In genomic region chr9:134459573-134459972, GRCh38 we compare ENCODE assay signal across 22 cellular contexts.
DNase-seq lines count a peak whose midpoint lies in the region; ATAC-seq, FAIRE-seq and TF ChIP-seq lines count a peak whose summit lies in the region.
"Had no signal": no experiment of that assay in that cellular context is flagged by ENCODE, and none has a peak within 500 bp of the region (broad histone marks: within the 10 kb centered on the region; RNA-seq: fewer than 3 reads in every experiment).

No MANE protein-coding gene starts in this region.

- H3K36me3 ChIP-seq in right atrium auricular region (no peaks in the 10 kb centered on the region), H1 (ENCODE audit: control insufficient read depth in 2 of 4, insufficient read depth in 4 of 4, low read length in 3 of 4) (no peaks in the 10 kb centered on the region), trophoblast cell (ENCODE audit: control insufficient read depth in 1 of 2, insufficient read depth in 2 of 2, low read length in 2 of 2) (no peaks in the 10 kb centered on the region)

- H2BK12ac ChIP-seq in H1 (ENCODE audit: low read depth, low read length) (no peak overlapping the region), trophoblast cell (ENCODE audit: low read length) (peak overlapping the region; percentile 91)

- ATAC-seq in right cardiac atrium (no peak), GM19035 (IDR thresholded peaks at IDR 0.05; ENCODE audit: unreplicated experiment) (no peak), HG03521 (IDR thresholded peaks at IDR 0.05; ENCODE audit: unreplicated experiment) (no peak)
- ATAC-seq: GM12878, GM23338, HCT116 had no signal

- no peaks in the 10 kb centered on the region for H3K23me2 ChIP-seq in H1 (ENCODE audit: low read depth, low read length)

- H3K14ac ChIP-seq in H1 (ENCODE audit: insufficient read length): no peak overlapping the region
- H3K14ac ChIP-seq in trophoblast cell (ENCODE audit: low read length): no peak overlapping the region

- H3K79me1 ChIP-seq in H1 (ENCODE audit: low read depth, low read length) (no peaks in the 10 kb centered on the region), trophoblast cell (ENCODE audit: low read length) (peaks cover 44% of the 10 kb centered on the region)

- no peak for TF ChIP-seq EP300 in H1 (IDR thresholded peaks at IDR 0.05; ENCODE audit: borderline replicate concordance in 1 of 2, low read depth in 2 of 2, low read length in 2 of 2)

- DNase-seq in right cardiac atrium (peak in 2 of 3 donors; percentile 48 to 56), right atrium auricular region (ENCODE audit: low spot score) (no peak), H1 (ENCODE audit: low read depth in 1 of 2, low spot score in 2 of 2) (no peak), trophoblast cell (no peak), A172 (ENCODE audit: low spot score) (no peak)
- DNase-seq: CD4-positive, CD25-positive, alpha-beta regulatory T cell; CD8-positive, alpha-beta memory T cell; COR-L47; DMS 273 treated with DMSO at 0.1 percent for 48 hours; DMS53; DND-41; EL; H7; HFFc6; KG1 had no signal

- no peak for FAIRE-seq in H1 (lab: Jason Lieb, UNC)
- FAIRE-seq: GM12878, HTR-8/SVneo had no signal

- H4K91ac ChIP-seq in H1 (replicated peaks; ENCODE audit: insufficient read length, low read length): no peak overlapping the region
- H4K91ac ChIP-seq in trophoblast cell (ENCODE audit: low read depth, low read length): peak overlapping the region; percentile 100

- no peak overlapping the region for H3K4ac ChIP-seq in H1 (replicated peaks; ENCODE audit: insufficient read length, low read depth, low read length)
- H3K4ac ChIP-seq in trophoblast cell (ENCODE audit: low read depth, low read length): no peak overlapping the region

- no peak for TF ChIP-seq POLR2A in H1 (IDR thresholded peaks at IDR 0.05; ENCODE audit: control extremely low read depth in 1 of 2, low read depth in 2 of 2, low read length in 2 of 2)

- H3K27ac ChIP-seq in right cardiac atrium (ENCODE audit: low read length): no peak overlapping the region
- H3K27ac ChIP-seq in right atrium auricular region: no peak overlapping the region
- no peak overlapping the region for H3K27ac ChIP-seq in H1 (ENCODE audit: low read depth, low read length)
- H3K27ac ChIP-seq in trophoblast cell (ENCODE audit: low read depth, low read length): no peak overlapping the region
- H3K27ac ChIP-seq: 22Rv1 had no signal

- H4K8ac ChIP-seq in H1 (ENCODE audit: extremely low read depth, insufficient read depth, low read length) (peak overlapping the region; percentile 12; the same call in 1 of the 2 replicates), trophoblast cell (ENCODE audit: low read depth, low read length) (no peak overlapping the region)

- H3K18ac ChIP-seq in H1 (ENCODE audit: extremely low read depth, low read length): no peak overlapping the region
- H3K18ac ChIP-seq in trophoblast cell (ENCODE audit: low read length): no peak overlapping the region

- H3K4me1 ChIP-seq in right cardiac atrium (ENCODE audit: control insufficient read depth, insufficient read depth, low read length) (peaks cover 6% of the 10 kb centered on the region), right atrium auricular region (peaks cover 0 to 41% of the 10 kb centered on the region in 2 donors), H1 (replicated peaks in 1 of 4; ENCODE audit: control insufficient read depth in 3 of 4, insufficient read depth in 4 of 4, low read length in 3 of 4) (no peaks in the 10 kb centered on the region), trophoblast cell (ENCODE audit: control insufficient read depth in 1 of 2, insufficient read depth in 2 of 2, low read length in 2 of 2) (peaks cover 41 to 44% of the 10 kb centered on the region in 2 experiments)

- H2BK15ac ChIP-seq in H1 (ENCODE audit: low read length): no peak overlapping the region

- no peak overlapping the region for H2BK5ac ChIP-seq in H1 (ENCODE audit: low read depth, low read length)
- H2BK5ac ChIP-seq in trophoblast cell (ENCODE audit: low read depth, low read length, poor library complexity): no peak overlapping the region

- H3K9me3 ChIP-seq in right cardiac atrium (ENCODE audit: control insufficient read depth, low read length) (no peaks in the 10 kb centered on the region), right atrium auricular region (no peaks in the 10 kb centered on the region), H1 (ENCODE audit: insufficient read depth in 2 of 2, low read depth in 1 of 2, low read length in 1 of 2) (no peaks in the 10 kb centered on the region; a peak in 1 of 4 replicates), trophoblast cell (ENCODE audit: insufficient read depth, low read depth, low read length) (peaks cover 11% of the 10 kb centered on the region)

- H2BK20ac ChIP-seq in H1 (ENCODE audit: low read length): no peak overlapping the region

- no peak overlapping the region for H4K5ac ChIP-seq in H1 (ENCODE audit: insufficient read length, low read depth, low read length)

- CTCF ChIA-PET in H1 (lab: Charles Lee; ENCODE audit: partially characterized antibody): interaction anchor here (1.1 to 4.1 kb wide), 6 partner anchors 10 to 291 kb away, joined by 3 to 16 read pairs (median 4); no protein-coding TSS in a partner anchor

- intact Hi-C loops in right cardiac atrium (cut with DNase I): loop anchor here in 2 of 4 donors (5.0 to 10.0 kb wide), 2 partner anchors 185 to 223 kb away; partner anchors contain the start of gene COL5A1 (in 2 of the 2)

- H3K9ac ChIP-seq in H1 (replicated peaks in 1 of 4; ENCODE audit: extremely low read depth in 1 of 4, low read depth in 3 of 4, low read length in 3 of 4) (no peak overlapping the region; a peak in 1 of 7 replicates), trophoblast cell (ENCODE audit: low read length) (no peak overlapping the region)

- POLR2A ChIA-PET in H1 (lab: Charles Lee; ENCODE audit: partially characterized antibody): no interaction called here

- H2BK120ac ChIP-seq in H1 (replicated peaks; ENCODE audit: low read depth, low read length) (no peak overlapping the region), trophoblast cell (ENCODE audit: insufficient read depth, low read length, poor library complexity) (no peak overlapping the region)

- H3K23ac ChIP-seq in H1 (ENCODE audit: insufficient read length) (no peak overlapping the region), trophoblast cell (ENCODE audit: low read length) (no peak overlapping the region)

- no peaks in the 10 kb centered on the region for H3K27me3 ChIP-seq in right cardiac atrium (ENCODE audit: control insufficient read depth, insufficient read depth)
- H3K27me3 ChIP-seq in right atrium auricular region: no peaks in the 10 kb centered on the region
- no peaks in the 10 kb centered on the region for H3K27me3 ChIP-seq in H1 (replicated peaks in 1 of 4; ENCODE audit: control insufficient read depth in 3 of 4, extremely low read depth in 1 of 4, insufficient read depth in 3 of 4, low read length in 3 of 4)
- no peaks in the 10 kb centered on the region for H3K27me3 ChIP-seq in trophoblast cell (ENCODE audit: insufficient read depth, low read length)

- TF ChIP-seq RAD21 in H1 (IDR thresholded peaks at IDR 0.05 in 1 of 2, conservative IDR thresholded peaks at IDR 0.05 in 1 of 2; ENCODE audit: low read depth in 2 of 2, low read length in 2 of 2): no peak

- H2AK5ac ChIP-seq in H1 (ENCODE audit: low read depth, low read length) (no peak overlapping the region), trophoblast cell (ENCODE audit: low read length) (peak overlapping the region; percentile 45)

- H3K56ac ChIP-seq in H1 (replicated peaks; ENCODE audit: insufficient read length, low read depth, low read length): no peak overlapping the region

- no peaks in the 10 kb centered on the region for H3K79me2 ChIP-seq in H1 (ENCODE audit: control insufficient read depth in 1 of 2, insufficient read depth in 2 of 2, low read length in 2 of 2)
- peaks cover 13% of the 10 kb centered on the region for H3K79me2 ChIP-seq in trophoblast cell (ENCODE audit: control insufficient read depth, insufficient read depth, low read length, poor library complexity)

- no peaks in the 10 kb centered on the region for H4K20me1 ChIP-seq in H1 (replicated peaks in 1 of 2; ENCODE audit: control insufficient read depth in 1 of 2, insufficient read depth in 2 of 2, low read length in 2 of 2)

- no peak for TF ChIP-seq CTCF in right atrium auricular region (IDR thresholded peaks at IDR 0.05)
- no peak for TF ChIP-seq CTCF in H1 (IDR thresholded peaks at IDR 0.05; ENCODE audit: control extremely low read depth in 1 of 3, insufficient read depth in 1 of 3, low read depth in 1 of 3, low read length in 3 of 3)

- H3K4me2 ChIP-seq in H1 (ENCODE audit: insufficient read depth in 1 of 2, low read depth in 2 of 2, low read length in 2 of 2): no peak overlapping the region
- H3K4me2 ChIP-seq in trophoblast cell (ENCODE audit: low read length): no peak overlapping the region
- H3K4me2 ChIP-seq: GM23338 had no signal

- 92% methylated on average over 10 of the region's 10 CpGs for WGBS in right cardiac atrium
- 85% methylated on average over 10 of the region's 10 CpGs; no CpG with 5 or more reads in 1 of the 2 experiments for WGBS in H1 (ENCODE audit: extremely low coverage in 1 of 2, insufficient coverage in 1 of 2, insufficient read length in 1 of 2, insufficient replicate concordance in 2 of 2, low coverage in 1 of 2, low lambda C conversion rate in 2 of 2, missing lambda C conversion rate in 1 of 2), 2 experiments
- WGBS in trophoblast cell (ENCODE audit: extremely low coverage, insufficient coverage, insufficient read length): no CpG with 5 or more reads among the region's 10 CpGs

- H2AFZ ChIP-seq in H1 (ENCODE audit: low read length) (no peak overlapping the region), trophoblast cell (ENCODE audit: insufficient read depth, low read length, poor library complexity) (no peak overlapping the region)
- H2AFZ ChIP-seq: GM23338 had no signal

- no peak overlapping the region for H3K4me3 ChIP-seq in right cardiac atrium (ENCODE audit: low read length)
- H3K4me3 ChIP-seq in right atrium auricular region: no peak overlapping the region
- no peak overlapping the region for H3K4me3 ChIP-seq in H1 (ENCODE audit: extremely low read depth in 1 of 4, insufficient read depth in 2 of 4, low read depth in 3 of 4, low read length in 4 of 4)
- no peak overlapping the region for H3K4me3 ChIP-seq in trophoblast cell (ENCODE audit: low read depth, low read length)
- H3K4me3 ChIP-seq: GM12878, GM23338 had no signal

- H4K12ac ChIP-seq in trophoblast cell (ENCODE audit: low read depth, low read length): no peak overlapping the region

TF ChIP-seq in H1, 55 proteins besides CTCF, POLR2A, EP300 and RAD21 (continues in another document):
- TF ChIP-seq, protein P1, sequence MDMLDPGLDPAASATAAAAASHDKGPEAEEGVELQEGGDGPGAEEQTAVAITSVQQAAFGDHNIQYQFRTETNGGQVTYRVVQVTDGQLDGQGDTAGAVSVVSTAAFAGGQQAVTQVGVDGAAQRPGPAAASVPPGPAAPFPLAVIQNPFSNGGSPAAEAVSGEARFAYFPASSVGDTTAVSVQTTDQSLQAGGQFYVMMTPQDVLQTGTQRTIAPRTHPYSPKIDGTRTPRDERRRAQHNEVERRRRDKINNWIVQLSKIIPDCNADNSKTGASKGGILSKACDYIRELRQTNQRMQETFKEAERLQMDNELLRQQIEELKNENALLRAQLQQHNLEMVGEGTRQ (IDR thresholded peaks at IDR 0.05; ENCODE audit: low read length): no peak
- TF ChIP-seq YY1 (IDR thresholded peaks at IDR 0.05; ENCODE audit: low read depth, low read length): no peak
- no peak for TF ChIP-seq KDM5A (IDR thresholded peaks at IDR 0.05; ENCODE audit: low read length)
- no peak for TF ChIP-seq CBX5 (IDR thresholded peaks at IDR 0.05; ENCODE audit: low read depth, low read length)

Comparison
In these comparisons a context has a peak if more than half of its experiments do, and no peak if none do; other contexts are left out.
1. DNase-seq: peak in right cardiac atrium (2 of 3); none in right atrium auricular region (single experiment), H1 (0 of 2), trophoblast cell (0 of 2) and A172 (single experiment).